1 cellular context compared by ENCODE assay signal in genomic region chr3:71062037-71062919, GRCh38.
TF ChIP-seq lines count a peak whose summit lies in the region.

No MANE protein-coding gene starts in this region.

TF ChIP-seq in HEK293, 187 proteins besides CTCF, POLR2A, EP300 and RAD21 (continued from another document and continues in another):
- TF ChIP-seq, protein P1, sequence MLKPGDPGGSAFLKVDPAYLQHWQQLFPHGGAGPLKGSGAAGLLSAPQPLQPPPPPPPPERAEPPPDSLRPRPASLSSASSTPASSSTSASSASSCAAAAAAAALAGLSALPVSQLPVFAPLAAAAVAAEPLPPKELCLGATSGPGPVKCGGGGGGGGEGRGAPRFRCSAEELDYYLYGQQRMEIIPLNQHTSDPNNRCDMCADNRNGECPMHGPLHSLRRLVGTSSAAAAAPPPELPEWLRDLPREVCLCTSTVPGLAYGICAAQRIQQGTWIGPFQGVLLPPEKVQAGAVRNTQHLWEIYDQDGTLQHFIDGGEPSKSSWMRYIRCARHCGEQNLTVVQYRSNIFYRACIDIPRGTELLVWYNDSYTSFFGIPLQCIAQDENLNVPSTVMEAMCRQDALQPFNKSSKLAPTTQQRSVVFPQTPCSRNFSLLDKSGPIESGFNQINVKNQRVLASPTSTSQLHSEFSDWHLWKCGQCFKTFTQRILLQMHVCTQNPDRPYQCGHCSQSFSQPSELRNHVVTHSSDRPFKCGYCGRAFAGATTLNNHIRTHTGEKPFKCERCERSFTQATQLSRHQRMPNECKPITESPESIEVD (tag by site-specific recombination; IDR thresholded peaks at IDR 0.05), result peak; percentile 89
- TF ChIP-seq ZEB2 (tag by site-specific recombination; IDR thresholded peaks at IDR 0.05), result peak; percentile 61
- TF ChIP-seq PRDM4 (tag by site-specific recombination; IDR thresholded peaks at IDR 0.05), result no peak
- peak; percentile 74 for TF ChIP-seq ZNF366 (tag by site-specific recombination; conservative IDR thresholded peaks at IDR 0.05)
- no peak for TF ChIP-seq ZNF571 (tag by site-specific recombination; IDR thresholded peaks at IDR 0.05)
- no peak for TF ChIP-seq ZNF549 (tag by site-specific recombination; IDR thresholded peaks at IDR 0.05)
- TF ChIP-seq ZNF311 (tag by site-specific recombination; IDR thresholded peaks at IDR 0.05; ENCODE audit: borderline replicate concordance), result no peak
- TF ChIP-seq ZNF610 (tag by site-specific recombination; IDR thresholded peaks at IDR 0.05; ENCODE audit: borderline replicate concordance), result no peak
- TF ChIP-seq ZBTB48 (tag by site-specific recombination; IDR thresholded peaks at IDR 0.05), result no peak
- no peak for TF ChIP-seq ZBTB10 (tag by site-specific recombination; IDR thresholded peaks at IDR 0.05)
- no peak for TF ChIP-seq OSR2 (tag by site-specific recombination; IDR thresholded peaks at IDR 0.05)
- 0 out of 2 replicates have a peak, but pooled peaks have one; percentile 10 for TF ChIP-seq ZNF660 (tag by site-specific recombination; IDR thresholded peaks at IDR 0.05)
- no peak for TF ChIP-seq ZNF677 (tag by site-specific recombination; IDR thresholded peaks at IDR 0.05)
- TF ChIP-seq IKZF3 (tag by site-specific recombination; IDR thresholded peaks at IDR 0.05), result no peak; the same call in 1 of the 2 replicates
- TF ChIP-seq SALL2 (tag by site-specific recombination; IDR thresholded peaks at IDR 0.05; ENCODE audit: borderline replicate concordance), result no peak
- TF ChIP-seq ZNF777 (tag by site-specific recombination; IDR thresholded peaks at IDR 0.05; ENCODE audit: borderline replicate concordance), result no peak
- no peak for TF ChIP-seq ZNF416 (tag by site-specific recombination; IDR thresholded peaks at IDR 0.05)
- no peak for TF ChIP-seq ZSCAN16 (tag by site-specific recombination; IDR thresholded peaks at IDR 0.05)
- no peak for TF ChIP-seq ZNF394 (tag by site-specific recombination; IDR thresholded peaks at IDR 0.05; ENCODE audit: borderline replicate concordance)
- TF ChIP-seq, protein P2, sequence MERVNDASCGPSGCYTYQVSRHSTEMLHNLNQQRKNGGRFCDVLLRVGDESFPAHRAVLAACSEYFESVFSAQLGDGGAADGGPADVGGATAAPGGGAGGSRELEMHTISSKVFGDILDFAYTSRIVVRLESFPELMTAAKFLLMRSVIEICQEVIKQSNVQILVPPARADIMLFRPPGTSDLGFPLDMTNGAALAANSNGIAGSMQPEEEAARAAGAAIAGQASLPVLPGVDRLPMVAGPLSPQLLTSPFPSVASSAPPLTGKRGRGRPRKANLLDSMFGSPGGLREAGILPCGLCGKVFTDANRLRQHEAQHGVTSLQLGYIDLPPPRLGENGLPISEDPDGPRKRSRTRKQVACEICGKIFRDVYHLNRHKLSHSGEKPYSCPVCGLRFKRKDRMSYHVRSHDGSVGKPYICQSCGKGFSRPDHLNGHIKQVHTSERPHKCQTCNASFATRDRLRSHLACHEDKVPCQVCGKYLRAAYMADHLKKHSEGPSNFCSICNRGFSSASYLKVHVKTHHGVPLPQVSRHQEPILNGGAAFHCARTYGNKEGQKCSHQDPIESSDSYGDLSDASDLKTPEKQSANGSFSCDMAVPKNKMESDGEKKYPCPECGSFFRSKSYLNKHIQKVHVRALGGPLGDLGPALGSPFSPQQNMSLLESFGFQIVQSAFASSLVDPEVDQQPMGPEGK (tag by site-specific recombination; IDR thresholded peaks at IDR 0.05), result no peak
- no peak for TF ChIP-seq HOXC10 (CRISPR knock-in tag; IDR thresholded peaks at IDR 0.05)
- TF ChIP-seq PRDM1 (tag by site-specific recombination; IDR thresholded peaks at IDR 0.05), result peak; percentile 76
- TF ChIP-seq ZBTB8A (tag by site-specific recombination; IDR thresholded peaks at IDR 0.05), result no peak
- no peak for TF ChIP-seq MZF1 (tag by site-specific recombination; IDR thresholded peaks at IDR 0.05; ENCODE audit: borderline replicate concordance)
- TF ChIP-seq ZNF626 (tag by site-specific recombination; IDR thresholded peaks at IDR 0.05), result no peak
- no peak for TF ChIP-seq ZNF585B (tag by site-specific recombination; IDR thresholded peaks at IDR 0.05)
- TF ChIP-seq ZBTB20 (tag by site-specific recombination; IDR thresholded peaks at IDR 0.05), result no peak
- TF ChIP-seq, protein P3, sequence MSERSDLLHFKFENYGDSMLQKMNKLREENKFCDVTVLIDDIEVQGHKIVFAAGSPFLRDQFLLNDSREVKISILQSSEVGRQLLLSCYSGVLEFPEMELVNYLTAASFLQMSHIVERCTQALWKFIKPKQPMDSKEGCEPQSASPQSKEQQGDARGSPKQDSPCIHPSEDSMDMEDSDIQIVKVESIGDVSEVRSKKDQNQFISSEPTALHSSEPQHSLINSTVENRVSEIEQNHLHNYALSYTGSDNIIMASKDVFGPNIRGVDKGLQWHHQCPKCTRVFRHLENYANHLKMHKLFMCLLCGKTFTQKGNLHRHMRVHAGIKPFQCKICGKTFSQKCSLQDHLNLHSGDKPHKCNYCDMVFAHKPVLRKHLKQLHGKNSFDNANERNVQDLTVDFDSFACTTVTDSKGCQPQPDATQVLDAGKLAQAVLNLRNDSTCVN (tag by site-specific recombination; optimal IDR thresholded peaks at IDR 0.05), result no peak
- no peak for TF ChIP-seq ZFP37 (tag by site-specific recombination; IDR thresholded peaks at IDR 0.05)
- TF ChIP-seq ZNF558 (tag by site-specific recombination; IDR thresholded peaks at IDR 0.05), result no peak
- TF ChIP-seq HOXD13 (CRISPR knock-in tag; IDR thresholded peaks at IDR 0.05; ENCODE audit: borderline replicate concordance), result no peak
- TF ChIP-seq ZNF121 (tag by site-specific recombination; IDR thresholded peaks at IDR 0.05), result no peak
- TF ChIP-seq ZNF654 (tag by site-specific recombination; IDR thresholded peaks at IDR 0.05; ENCODE audit: low read depth), result 0 out of 2 replicates have a peak, but pooled peaks have one; percentile 4
- no peak for TF ChIP-seq ZNF174 (tag by site-specific recombination; IDR thresholded peaks at IDR 0.05)
- no peak for TF ChIP-seq ZNF324 (tag by site-specific recombination; IDR thresholded peaks at IDR 0.05)
- no peak for TF ChIP-seq GFI1B (tag by site-specific recombination; IDR thresholded peaks at IDR 0.05)
- peak; percentile 91 for TF ChIP-seq ZNF362 (tag by site-specific recombination; IDR thresholded peaks at IDR 0.05)
- TF ChIP-seq, protein P4, sequence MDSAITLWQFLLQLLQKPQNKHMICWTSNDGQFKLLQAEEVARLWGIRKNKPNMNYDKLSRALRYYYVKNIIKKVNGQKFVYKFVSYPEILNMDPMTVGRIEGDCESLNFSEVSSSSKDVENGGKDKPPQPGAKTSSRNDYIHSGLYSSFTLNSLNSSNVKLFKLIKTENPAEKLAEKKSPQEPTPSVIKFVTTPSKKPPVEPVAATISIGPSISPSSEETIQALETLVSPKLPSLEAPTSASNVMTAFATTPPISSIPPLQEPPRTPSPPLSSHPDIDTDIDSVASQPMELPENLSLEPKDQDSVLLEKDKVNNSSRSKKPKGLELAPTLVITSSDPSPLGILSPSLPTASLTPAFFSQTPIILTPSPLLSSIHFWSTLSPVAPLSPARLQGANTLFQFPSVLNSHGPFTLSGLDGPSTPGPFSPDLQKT (IDR thresholded peaks at IDR 0.05; ENCODE audit: borderline replicate concordance, low read depth, low read length), result no peak
- no peak for TF ChIP-seq ZNF544 (tag by site-specific recombination; IDR thresholded peaks at IDR 0.05)
- TF ChIP-seq ZBTB44 (tag by site-specific recombination; IDR thresholded peaks at IDR 0.05), result peak; percentile 56; the same call in 1 of the 2 replicates
- no peak for TF ChIP-seq ZXDB (tag by site-specific recombination; IDR thresholded peaks at IDR 0.05)
- TF ChIP-seq ZNF48 (tag by site-specific recombination; IDR thresholded peaks at IDR 0.05), result no peak
- TF ChIP-seq GLIS2 (tag by site-specific recombination; IDR thresholded peaks at IDR 0.05), result no peak
- TF ChIP-seq, protein P5, sequence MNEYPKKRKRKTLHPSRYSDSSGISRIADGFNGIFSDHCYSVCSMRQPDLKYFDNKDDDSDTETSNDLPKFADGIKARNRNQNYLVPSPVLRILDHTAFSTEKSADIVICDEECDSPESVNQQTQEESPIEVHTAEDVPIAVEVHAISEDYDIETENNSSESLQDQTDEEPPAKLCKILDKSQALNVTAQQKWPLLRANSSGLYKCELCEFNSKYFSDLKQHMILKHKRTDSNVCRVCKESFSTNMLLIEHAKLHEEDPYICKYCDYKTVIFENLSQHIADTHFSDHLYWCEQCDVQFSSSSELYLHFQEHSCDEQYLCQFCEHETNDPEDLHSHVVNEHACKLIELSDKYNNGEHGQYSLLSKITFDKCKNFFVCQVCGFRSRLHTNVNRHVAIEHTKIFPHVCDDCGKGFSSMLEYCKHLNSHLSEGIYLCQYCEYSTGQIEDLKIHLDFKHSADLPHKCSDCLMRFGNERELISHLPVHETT (tag by site-specific recombination; IDR thresholded peaks at IDR 0.05), result peak; percentile 67; the same call in 1 of the 2 replicates
- no peak for TF ChIP-seq ZNF433 (tag by site-specific recombination; IDR thresholded peaks at IDR 0.05; ENCODE audit: low read depth)
- no peak for TF ChIP-seq ZNF214 (tag by site-specific recombination; IDR thresholded peaks at IDR 0.05; ENCODE audit: borderline replicate concordance)
- no peak for TF ChIP-seq ZNF621 (tag by site-specific recombination; IDR thresholded peaks at IDR 0.05)
- TF ChIP-seq AEBP2 (tag by site-specific recombination; IDR thresholded peaks at IDR 0.05; ENCODE audit: borderline replicate concordance), result no peak
- no peak for TF ChIP-seq ZNF747 (tag by site-specific recombination; IDR thresholded peaks at IDR 0.05)
- TF ChIP-seq ZNF248 (tag by site-specific recombination; IDR thresholded peaks at IDR 0.05), result no peak
